8 cellular contexts compared by ENCODE assay signal in genomic region chr6:155495011-155495768, GRCh38. TPM values are rescaled to one million over a fixed set of nuclear protein-coding genes. Genes with fewer than 3 reads are reported as not detected.
DNase-seq lines count a peak whose midpoint lies in the region; ATAC-seq and TF ChIP-seq lines count a peak whose summit lies in the region.

No MANE protein-coding gene starts in this region.

- TF ChIP-seq CTCF in HFFc6 (IDR thresholded peaks at IDR 0.05) (peak; percentile 74), left ventricle myocardium inferior (IDR thresholded peaks at IDR 0.05; ENCODE audit: borderline replicate concordance) (peak; percentile 46)

- H3K36me3 Mint-ChIP-seq in HFFc6 (ENCODE audit: low read depth), result peaks cover 10% of the 10 kb centered on the region

- no peak overlapping the region for H3K9ac ChIP-seq in SK-N-MC (ENCODE audit: insufficient read length)
- H3K9ac ChIP-seq in skeletal muscle tissue (ENCODE audit: low read depth in 1 of 3, low read length in 3 of 3), result no peak overlapping the region

- no peaks in the 10 kb centered on the region for H3K27me3 Mint-ChIP-seq in HFFc6 (ENCODE audit: insufficient read depth)

- peak; percentile 75 for DNase-seq in HFFc6
- DNase-seq in SK-N-MC (ENCODE audit: low read depth, low spot score), result no peak
- peak; percentile 18 for DNase-seq in left ventricle myocardium inferior
- DNase-seq in effector CD8-positive, alpha-beta T cell (lab: John Stamatoyannopoulos, UW), result no peak
- DNase-seq in NCI-H345 treated with DMSO at 0.1 percent for 48 hours (lab: John Stamatoyannopoulos, UW; ENCODE audit: unreplicated experiment), result no peak
- no peak for DNase-seq in activated gamma-delta T cell treated with Interleukin-2 at 50 U/mL for 16 hours

- H3K9me3 Mint-ChIP-seq in HFFc6, result peaks cover 5% of the 10 kb centered on the region; the same call in 1 of the 2 replicates

- H3K27ac ChIP-seq in SK-N-MC (peak overlapping the region; percentile 83), left ventricle myocardium inferior (replicated peaks) (peak overlapping the region; percentile 20), skeletal muscle tissue (ENCODE audit: low read depth, low read length) (peak overlapping the region; percentile 39)

- H3K9me3 ChIP-seq in SK-N-MC (ENCODE audit: low read depth, low read length), result no peaks in the 10 kb centered on the region
- H3K9me3 ChIP-seq in left ventricle myocardium inferior (replicated peaks), result no peaks in the 10 kb centered on the region
- no peaks in the 10 kb centered on the region for H3K9me3 ChIP-seq in skeletal muscle tissue (ENCODE audit: control insufficient read depth in 3 of 3, low read length in 3 of 3)

- H3K4me3 ChIP-seq in SK-N-MC (no peak overlapping the region), left ventricle myocardium inferior (no peak overlapping the region), skeletal muscle tissue (ENCODE audit: low read length in 3 of 3) (no peak overlapping the region)

- H3K27ac Mint-ChIP-seq in HFFc6, result peak overlapping the region; percentile 97

- H3K36me3 ChIP-seq in SK-N-MC (ENCODE audit: insufficient read depth, low read length) (no peaks in the 10 kb centered on the region), left ventricle myocardium inferior (no peaks in the 10 kb centered on the region), skeletal muscle tissue (ENCODE audit: control insufficient read depth in 3 of 3, insufficient read depth in 3 of 3, low read length in 3 of 3) (no peaks in the 10 kb centered on the region)

- intact Hi-C loops in left ventricle myocardium inferior (cut with micrococcal nuclease), result no loop called here

- no peaks in the 10 kb centered on the region for H3K27me3 ChIP-seq in left ventricle myocardium inferior (ENCODE audit: low read depth)
- no peaks in the 10 kb centered on the region for H3K27me3 ChIP-seq in skeletal muscle tissue (ENCODE audit: control insufficient read depth in 3 of 3, insufficient read depth in 3 of 3, low read length in 3 of 3)

- H3K4me1 ChIP-seq in left ventricle myocardium inferior (peaks cover 3% of the 10 kb centered on the region), skeletal muscle tissue (ENCODE audit: control insufficient read depth in 3 of 3, insufficient read depth in 3 of 3, low read length in 3 of 3) (peaks cover 0 to 3% (median 2%) of the 10 kb centered on the region in 3 donors)

- peaks cover 64% of the 10 kb centered on the region for H3K4me1 Mint-ChIP-seq in HFFc6 (ENCODE audit: low read depth)

- ATAC-seq in GM21737 (IDR thresholded peaks at IDR 0.05; ENCODE audit: unreplicated experiment), result no peak

- no peak overlapping the region for H3K4me3 Mint-ChIP-seq in HFFc6

RNA-seq across cellular contexts. Expression of gene NOX3, which starts 39.6 kb away (rescaled TPM):
- total RNA-seq in HFFc6 (2021; fragmentation: NEBNext Ultra II Directional; extraction: Animal tissue kit (Norgen Biotek cat#: 25700)), result not detected
- not detected for total RNA-seq in left ventricle myocardium inferior
- not detected for total RNA-seq in skeletal muscle tissue

Comparison
In these comparisons a context has a peak if more than half of its experiments do, and no peak if none do; other contexts are left out.
1. DNase-seq: peak in HFFc6 (single experiment) and left ventricle myocardium inferior (single experiment); none in SK-N-MC (single experiment), effector CD8-positive, alpha-beta T cell (single experiment), NCI-H345 treated with DMSO at 0.1 percent for 48 hours (single experiment) and activated gamma-delta T cell treated with Interleukin-2 at 50 U/mL for 16 hours (single experiment).
2. H3K27ac ChIP-seq: peak in every context shown above with its lines; median percentile 83 in SK-N-MC; 39 in skeletal muscle tissue; 20 in left ventricle myocardium inferior.